1 cellular context compared by ENCODE assay signal in genomic region chr5:57066921-57067914, GRCh38.
TF ChIP-seq lines count a peak whose summit lies in the region.

No MANE protein-coding gene starts in this region.

TF ChIP-seq in HEK293, 187 proteins besides CTCF, POLR2A, EP300 and RAD21 (continued from another document):
- TF ChIP-seq ZNF280D (tag by site-specific recombination; IDR thresholded peaks at IDR 0.05) (no peak), ZNF610 (tag by site-specific recombination; IDR thresholded peaks at IDR 0.05; ENCODE audit: borderline replicate concordance) (0 out of 2 replicates have a peak, but pooled peaks have one; percentile 49), ZNF692 (tag by site-specific recombination; IDR thresholded peaks at IDR 0.05) (peak; percentile 35; the same call in 1 of the 2 replicates), ZBTB17 (tag by site-specific recombination; IDR thresholded peaks at IDR 0.05) (peak; percentile 23; the same call in 1 of the 2 replicates), ZNF426 (tag by site-specific recombination; IDR thresholded peaks at IDR 0.05) (no peak), ZBTB20 (tag by site-specific recombination; IDR thresholded peaks at IDR 0.05) (0 out of 2 replicates have a peak, but pooled peaks have one; percentile 29), REST (tag by site-specific recombination; IDR thresholded peaks at IDR 0.05) (0 out of 2 replicates have a peak, but pooled peaks have one; percentile 43), ZNF335 (tag by site-specific recombination; conservative IDR thresholded peaks at IDR 0.05) (peak; percentile 63), ZNF362 (tag by site-specific recombination; IDR thresholded peaks at IDR 0.05) (peak; percentile 80; the same call in 1 of the 2 replicates), ZNF518A (tag by site-specific recombination; conservative IDR thresholded peaks at IDR 0.05; ENCODE audit: low read depth) (peak; percentile 36; the same call in 1 of the 2 replicates), ZNF302 (tag by site-specific recombination; IDR thresholded peaks at IDR 0.05; ENCODE audit: low read depth) (0 out of 2 replicates have a peak, but pooled peaks have one; percentile 75), SCRT2 (tag by site-specific recombination; IDR thresholded peaks at IDR 0.05) (peak; percentile 55), ZNF114 (tag by site-specific recombination; IDR thresholded peaks at IDR 0.05) (no peak), ZNF398 (tag by site-specific recombination; IDR thresholded peaks at IDR 0.05) (peak; percentile 15; the same call in 1 of the 2 replicates)
